ENCODE assay signal across 23 cellular contexts in genomic region chr22:48380016-48380665, GRCh38.
"Had no signal": no experiment of that assay in that cellular context is flagged by ENCODE, and none has a peak within 500 bp of the region (broad histone marks: within the 10 kb centered on the region; RNA-seq: fewer than 3 reads in every experiment).

No MANE protein-coding gene starts in this region.

- ATAC-seq: activated CD8-positive, alpha-beta T cell treated with anti-CD3 and anti-CD28 coated beads, Interleukin-2, amount 10 ng/mL, durations not matched to agents 7 days and 5 days; activated T-cell treated with anti-CD3 and anti-CD28 coated beads, Interleukin-2, amount 50 U/mL, for 4 hours; activated T-helper 17 cell treated with anti-CD3 and anti-CD28 coated beads, Interleukin-2, amount 50 U/mL, for 72 hours; gastroesophageal sphincter; left cardiac atrium; psoas muscle; T-cell had no signal

- DNase-seq: activated B cell treated with CpG ODN at 0.5 μM for 24 hours; activated CD4-positive, alpha-beta T cell treated with anti-CD3 and anti-CD28 coated beads, Interleukin-2, amount 50 U/mL, for 1 hour; activated CD8-positive, alpha-beta T cell treated with anti-CD3 and anti-CD28 coated beads, Interleukin-2, amount 10 ng/mL, durations not matched to agents 7 days and 5 days; activated naive CD4-positive, alpha-beta T cell treated with Interleukin-2 at 50 U/mL for 16 hours; activated T-cell treated with anti-CD3 and anti-CD28 coated beads, Interleukin-2, amount 50 U/mL, for 4 hours; anterior cingulate cortex; colonic mucosa; effector memory CD4-positive, alpha-beta T cell; left cardiac atrium; psoas muscle; stimulated activated naive CD4-positive, alpha-beta T cell; uterus had no signal

- H3K27me3 Mint-ChIP-seq: activated naive CD8-positive, alpha-beta T cell had no signal

- H3K27me3 ChIP-seq: colonic mucosa, tibial nerve, uterus had no signal

- H3K4me1 Mint-ChIP-seq: activated B cell treated with CpG ODN at 0.5 μM for 24 hours; activated T-helper 17 cell treated with anti-CD3 and anti-CD28 coated beads, Interleukin-2, amount 50 U/mL, for 72 hours; central memory CD8-positive, alpha-beta T cell; memory B cell; nephron; T-cell had no signal

- H3K27ac ChIP-seq: colonic mucosa, dorsolateral prefrontal cortex, gastroesophageal sphincter, hepatocyte, parathyroid adenoma, psoas muscle, tibial nerve, uterus had no signal

- H3K4me3 Mint-ChIP-seq: activated B cell treated with CpG ODN at 0.5 μM for 24 hours; activated CD8-positive, alpha-beta T cell treated with anti-CD3 and anti-CD28 coated beads, Interleukin-2, amount 10 ng/mL, durations not matched to agents 7 days and 5 days; activated naive CD8-positive, alpha-beta T cell; activated T-cell treated with anti-CD3 and anti-CD28 coated beads, Interleukin-2, amount 50 U/mL, for 4 hours; activated T-helper 17 cell treated with anti-CD3 and anti-CD28 coated beads, Interleukin-2, amount 50 U/mL, for 72 hours; central memory CD8-positive, alpha-beta T cell; memory B cell; nephron; T-cell had no signal

- H3K9me3 ChIP-seq: colonic mucosa had no signal

- H3K36me3 Mint-ChIP-seq: activated naive CD8-positive, alpha-beta T cell; memory B cell; T-cell had no signal

- H3K36me3 ChIP-seq: colonic mucosa, gastroesophageal sphincter, tibial nerve, uterus had no signal

- H3K27ac Mint-ChIP-seq: activated B cell treated with CpG ODN at 0.5 μM for 24 hours; activated CD8-positive, alpha-beta T cell treated with anti-CD3 and anti-CD28 coated beads, Interleukin-2, amount 10 ng/mL, durations not matched to agents 7 days and 5 days; activated naive CD8-positive, alpha-beta T cell; activated T-helper 17 cell treated with anti-CD3 and anti-CD28 coated beads, Interleukin-2, amount 50 U/mL, for 72 hours; memory B cell; nephron had no signal

- H3K4me1 ChIP-seq: colonic mucosa, gastroesophageal sphincter, parathyroid adenoma, psoas muscle, tibial nerve, uterus had no signal

- H3K4me3 ChIP-seq: colonic mucosa, dorsolateral prefrontal cortex, gastroesophageal sphincter, hepatocyte, psoas muscle, tibial nerve, uterus had no signal
